ENCODE assay signal across 17 cellular contexts in genomic region chr3:152295834-152296233, GRCh38. TPM values are rescaled to one million over a fixed set of nuclear protein-coding genes. Genes with fewer than 3 reads are reported as not detected.
DNase-seq lines count a peak whose midpoint lies in the region; ATAC-seq, FAIRE-seq and TF ChIP-seq lines count a peak whose summit lies in the region.
"Had no signal": no experiment of that assay in that cellular context is flagged by ENCODE, and none has a peak within 500 bp of the region (broad histone marks: within the 10 kb centered on the region; RNA-seq: fewer than 3 reads in every experiment).

No MANE protein-coding gene starts in this region.

- TF ChIP-seq RAD21 in GM12878 (IDR thresholded peaks at IDR 0.05; ENCODE audit: insufficient read depth, low read depth, low read length): no peak

- H3K27ac ChIP-seq in CD8-positive, alpha-beta T cell (ENCODE audit: low read depth, low read length): peak overlapping the region; percentile 1
- H3K27ac ChIP-seq in Karpas-422 (ENCODE audit: low read length): peak overlapping the region; percentile 56
- peak overlapping the region; percentile 27; the same call in 1 of the 2 replicates for H3K27ac ChIP-seq in GM12878 (ENCODE audit: control insufficient read depth, insufficient read depth)
- H3K27ac ChIP-seq: BLaER1 treated with 17β-estradiol and CSF1 and Interleukin-3, amounts not matched to agents 10 nM and 100 nM; foreskin keratinocyte had no signal

- H3K27me3 ChIP-seq in CD8-positive, alpha-beta T cell (ENCODE audit: insufficient read depth, low read length): no peaks in the 10 kb centered on the region
- H3K27me3 ChIP-seq in Karpas-422 (ENCODE audit: low read length) (no peaks in the 10 kb centered on the region), GM12878 (replicated peaks in 1 of 2; ENCODE audit: control insufficient read depth in 2 of 2, insufficient read depth in 2 of 2, low read length in 1 of 2) (no peaks in the 10 kb centered on the region)
- H3K27me3 ChIP-seq: BLaER1 treated with 17β-estradiol and CSF1 and Interleukin-3, amounts not matched to agents 10 nM and 100 nM; foreskin keratinocyte had no signal

- TF ChIP-seq CTCF in CD8-positive, alpha-beta T cell (IDR thresholded peaks at IDR 0.05): no peak
- TF ChIP-seq CTCF in GM12878 (IDR thresholded peaks at IDR 0.05 in 2 of 3, conservative IDR thresholded peaks at IDR 0.05 in 1 of 3; ENCODE audit: control insufficient read depth in 2 of 3, extremely low read depth in 1 of 3, insufficient read depth in 1 of 3, low read depth in 3 of 3, low read length in 3 of 3): no peak
- TF ChIP-seq CTCF in nephron progenitor cell (IDR thresholded peaks at IDR 0.05): no peak
- no peak for TF ChIP-seq CTCF in GM13977 (IDR thresholded peaks at IDR 0.05; ENCODE audit: extremely low read depth, insufficient read depth, missing control alignments)

- H3K4me2 ChIP-seq in Karpas-422 (ENCODE audit: low read depth, low read length, poor library complexity, severe bottlenecking) (peak overlapping the region; percentile 12), GM12878 (ENCODE audit: control insufficient read depth, insufficient read depth) (no peak overlapping the region; the same call in 1 of the 2 replicates)

- H3K4me1 ChIP-seq in CD8-positive, alpha-beta T cell (ENCODE audit: insufficient read depth, low read length): peaks cover 85% of the 10 kb centered on the region
- H3K4me1 ChIP-seq in Karpas-422 (ENCODE audit: low read length) (peaks cover 90% of the 10 kb centered on the region), GM12878 (ENCODE audit: control insufficient read depth, insufficient read depth, low read length) (peaks cover 27% of the 10 kb centered on the region)

- H3K27ac Mint-ChIP-seq in CD8-positive, alpha-beta T cell: peak overlapping the region; percentile 87
- peak overlapping the region; percentile 3 for H3K27ac Mint-ChIP-seq in nephron progenitor cell

- no peaks in the 10 kb centered on the region for H3K27me3 Mint-ChIP-seq in CD8-positive, alpha-beta T cell (ENCODE audit: low read depth)
- no peaks in the 10 kb centered on the region for H3K27me3 Mint-ChIP-seq in nephron progenitor cell (ENCODE audit: low read depth, poor library complexity)

- SMC1A ChIA-PET in GM12878 (lab: Charles Lee; ENCODE audit: uncharacterized antibody, unreplicated experiment): interaction anchor here (1.2 to 9.4 kb wide), 4 partner anchors 12 to 92 kb away, joined by 3 to 115 read pairs (median 40); no protein-coding TSS in a partner anchor

- H3K79me2 ChIP-seq in Karpas-422 (ENCODE audit: low read length): peaks cover 100% of the 10 kb centered on the region
- peaks cover 96% of the 10 kb centered on the region for H3K79me2 ChIP-seq in GM12878 (ENCODE audit: control insufficient read depth, insufficient read depth, low read length)

- peak overlapping the region; percentile 17 for H3K4me3 ChIP-seq in CD8-positive, alpha-beta T cell (ENCODE audit: low read depth, low read length)
- H3K4me3 ChIP-seq in Karpas-422 (ENCODE audit: low read length): no peak overlapping the region
- H3K4me3 ChIP-seq in GM12878: no peak overlapping the region
- H3K4me3 ChIP-seq: BLaER1 treated with 17β-estradiol and CSF1 and Interleukin-3, amounts not matched to agents 10 nM and 100 nM; HAP-1 had no signal

- in situ Hi-C loops in GM12878 (cut with MboI): no loop called here
- in situ Hi-C loops in GM13977 (cut with MboI; ENCODE audit: low pct_unique_long_range_greater_than_20kb, low sequenced_read_pairs, unreplicated experiment): no loop called here

- H3K9ac ChIP-seq in Karpas-422 (ENCODE audit: low read length) (no peak overlapping the region; the same call in 1 of the 2 replicates), GM12878 (ENCODE audit: control insufficient read depth, insufficient read depth, low read length) (no peak overlapping the region)
- H3K9ac ChIP-seq: BLaER1 treated with 17β-estradiol and CSF1 and Interleukin-3, amounts not matched to agents 10 nM and 100 nM had no signal

- no peak for DNase-seq in CD8-positive, alpha-beta T cell
- DNase-seq in Karpas-422: no peak
- no peak for DNase-seq in GM12878 (ENCODE audit: low read depth, low spot score)
- DNase-seq in nephron progenitor cell: no peak
- no peak for DNase-seq in GM13977 (ENCODE audit: low spot score)
- DNase-seq in amygdala (lab: John Stamatoyannopoulos, UW): no peak
- DNase-seq in AG08395 (ENCODE audit: low spot score): no peak
- DNase-seq: activated CD4-positive, alpha-beta T cell treated with anti-CD3 and anti-CD28 coated beads, Interleukin-2, amount 50 U/mL, for 4 hours; anterior cingulate cortex; foreskin keratinocyte; NCI-H2227 treated with DMSO at 0.1 percent for 48 hours; OCI-M1 had no signal

- no peak for TF ChIP-seq POLR2A in GM12878 (IDR thresholded peaks at IDR 0.05; ENCODE audit: low read depth, low read length)

- intact Hi-C loops in CD8-positive, alpha-beta T cell (cut with DNase I, micrococcal nuclease): loop anchor here (2.0 to 5.0 kb wide), 5 partner anchors 13 to 141 kb away; no protein-coding TSS in a partner anchor
- intact Hi-C loops in GM12878 (cut with micrococcal nuclease; ENCODE audit: unreplicated experiment): no loop called here

- BruUV-seq in GM12878 (replicated peaks; lab: Mats Ljungman, UMichigan): no TSS peak

- H3K36me3 Mint-ChIP-seq in CD8-positive, alpha-beta T cell: peaks cover 42% of the 10 kb centered on the region
- peaks cover 14% of the 10 kb centered on the region for H3K36me3 Mint-ChIP-seq in nephron progenitor cell (ENCODE audit: low read depth)

- 29% methylated on average over 2 of the region's 2 CpGs for WGBS in GM12878 (ENCODE audit: insufficient coverage, insufficient replicate concordance, low lambda C conversion rate, missing lambda C conversion rate)

- H3K9me3 ChIP-seq in CD8-positive, alpha-beta T cell (ENCODE audit: low read length): no peaks in the 10 kb centered on the region
- H3K9me3 ChIP-seq in Karpas-422 (ENCODE audit: low read length): no peaks in the 10 kb centered on the region
- H3K9me3 ChIP-seq in GM12878 (replicated peaks; ENCODE audit: control insufficient read depth, insufficient read depth, low read length): peaks cover 3% of the 10 kb centered on the region; the same call in 2 of the 3 replicates
- H3K9me3 ChIP-seq: HAP-1 had no signal

- POLR2A ChIA-PET in CD8-positive, alpha-beta T cell (lab: Charles Lee): interaction anchor here (0.7 to 1.3 kb wide), 4 partner anchors 12 to 52 kb away, joined by 3 read pairs; no protein-coding TSS in a partner anchor
- POLR2A ChIA-PET in GM12878 (lab: Charles Lee): interaction anchor here (0.6 kb wide), 1 partner anchor 123 kb away, joined by 3 read pairs; no protein-coding TSS in a partner anchor

- TF ChIP-seq EP300 in GM12878 (IDR thresholded peaks at IDR 0.05; ENCODE audit: borderline replicate concordance in 1 of 2, control insufficient read depth in 1 of 2, low read depth in 2 of 2, low read length in 2 of 2): no peak

- peaks cover 14% of the 10 kb centered on the region for H3K36me3 ChIP-seq in CD8-positive, alpha-beta T cell (ENCODE audit: insufficient read depth, low read length)
- H3K36me3 ChIP-seq in Karpas-422 (ENCODE audit: insufficient read depth, low read length) (peaks cover 8% of the 10 kb centered on the region; the same call in 1 of the 2 replicates), GM12878 (ENCODE audit: control insufficient read depth in 2 of 2, insufficient read depth in 2 of 2, low read length in 1 of 2) (peaks cover 4 to 28% of the 10 kb centered on the region in 2 experiments)
- H3K36me3 ChIP-seq: HAP-1 had no signal

- no peak for FAIRE-seq in GM12878 (lab: Jason Lieb, UNC)
- FAIRE-seq: GM18507, HTR-8/SVneo had no signal

- H4K20me1 ChIP-seq in Karpas-422 (ENCODE audit: insufficient read depth, low read depth, low read length) (0 out of 2 replicates have a peak, but pooled peaks cover 11% of the 10 kb centered on the region), GM12878 (ENCODE audit: control insufficient read depth, insufficient read depth) (peaks cover 4% of the 10 kb centered on the region)

- no peak for ATAC-seq in CD8-positive, alpha-beta T cell
- no peak for ATAC-seq in GM12878
- ATAC-seq in GM19467 (IDR thresholded peaks at IDR 0.05; ENCODE audit: unreplicated experiment): no peak
- ATAC-seq: foreskin keratinocyte had no signal

- H2AFZ ChIP-seq in Karpas-422 (ENCODE audit: low read length) (no peak overlapping the region), GM12878 (ENCODE audit: control insufficient read depth, low read depth, low read length) (no peak overlapping the region)

- H3K9me3 Mint-ChIP-seq in CD8-positive, alpha-beta T cell: no peaks in the 10 kb centered on the region
- H3K9me3 Mint-ChIP-seq in nephron progenitor cell: no peaks in the 10 kb centered on the region

- CTCF ChIA-PET in CD8-positive, alpha-beta T cell (lab: Charles Lee): interaction anchor here (0.9 kb wide), 1 partner anchor 12 kb away, joined by 3 read pairs; no protein-coding TSS in a partner anchor
- CTCF ChIA-PET in GM12878 (lab: Yijun Ruan, JAX): interaction anchor here (1.0 kb wide), 1 partner anchor 19 kb away, joined by 3 read pairs; no protein-coding TSS in a partner anchor

- H3K4me3 Mint-ChIP-seq in CD8-positive, alpha-beta T cell: peak overlapping the region; percentile 61
- no peak overlapping the region for H3K4me3 Mint-ChIP-seq in nephron progenitor cell

- peaks cover 82% of the 10 kb centered on the region for H3K4me1 Mint-ChIP-seq in CD8-positive, alpha-beta T cell (ENCODE audit: low read depth)
- H3K4me1 Mint-ChIP-seq in nephron progenitor cell: peaks cover 9% of the 10 kb centered on the region

- RAD21 ChIA-PET in GM12878 (lab: Charles Lee; ENCODE audit: unreplicated experiment): interaction anchor here (1.0 kb wide), 1 partner anchor 13 kb away, joined by 3 read pairs; no protein-coding TSS in a partner anchor

- no peaks in the 10 kb centered on the region for H3K9me2 ChIP-seq in Karpas-422 (replicated peaks; ENCODE audit: insufficient read depth, low read length)

RNA-seq across cellular contexts. Expression of gene MBNL1, which starts 27.1 kb away (rescaled TPM):
- 100 to 1,000 TPM; 515 to 529 TPM for total RNA-seq in CD8-positive, alpha-beta T cell
- 172 and 265 TPM in 2 replicates for total RNA-seq in Karpas-422 (2014; rRNA removed; shearing (Covaris generic); ENCODE audit: low replicate concordance)
- 485 and 489 TPM in 2 replicates for total RNA-seq in GM12878 (2013; cell fraction: nucleolus; rRNA removed)
- 337 and 351 TPM in 2 replicates for total RNA-seq in GM12878 (2014; rRNA removed)
- 218 TPM in 2 replicates for total RNA-seq in GM12878 (2014; rRNA removed; fragmentation: Illumina TruSeq; extraction: Trizol)
- 239 and 247 TPM in 2 replicates for total RNA-seq in GM12878 (2021)
- polyA plus RNA-seq in GM12878 (2011; ENCODE audit: low read depth): 64.8 TPM
- 80.9 and 82.1 TPM in 2 replicates for polyA plus RNA-seq in GM12878 (2011; rRNA removed)
- 104 and 129 TPM in 2 replicates for polyA plus RNA-seq in GM12878 (2011; cell fraction: cytosol; rRNA removed)
- polyA plus RNA-seq in GM12878 (2011; cell fraction: nucleus; rRNA removed): 52.1 and 62.2 TPM in 2 replicates
- polyA plus RNA-seq in GM12878 (2012): 94.4 and 94.6 TPM in 2 replicates
- 200 and 216 TPM in 2 replicates for polyA plus RNA-seq in GM12878 (2014; fragmentation: Illumina TruSeq; extraction: Trizol)
- 10 to 100 TPM; 59.6 to 73.3 TPM for polyA plus RNA-seq in GM12878 (2014; fragmentation: Nextera tagmentation; extraction: Ambion mirVana)
- polyA plus RNA-seq in GM12878 (2014; rRNA removed): 132 and 143 TPM in 2 replicates
- 100 to 1,000 TPM; 141 to 146 TPM for polyA plus RNA-seq in GM12878 (2016; fragmentation: Nextera tagmentation; extraction: Ambion mirVana)
- 286 and 329 TPM in 2 replicates for polyA minus RNA-seq in GM12878 (2011; rRNA and poly(A)+ RNA removed)
- polyA minus RNA-seq in GM12878 (2011; cell fraction: cytosol; rRNA and poly(A)+ RNA removed): 138 and 193 TPM in 2 replicates
- polyA minus RNA-seq in GM12878 (2011; cell fraction: nucleus; rRNA and poly(A)+ RNA removed): 137 and 215 TPM in 2 replicates

Comparison
In these comparisons a context has a peak if more than half of its experiments do, and no peak if none do; other contexts are left out.
1. H3K27ac ChIP-seq: peak in every context shown above with its lines; median percentile 56 in Karpas-422; 27 in GM12878; 1 in CD8-positive, alpha-beta T cell.